Comparison of ENCODE assay signal across 5 cellular contexts in genomic region chr7:35487841-35488240, GRCh38.
"Had no signal": no experiment of that assay in that cellular context is flagged by ENCODE, and none has a peak within 500 bp of the region (broad histone marks: within the 10 kb centered on the region; RNA-seq: fewer than 3 reads in every experiment).

No MANE protein-coding gene starts in this region.

- H3K27ac Mint-ChIP-seq: HFFc6, IgD-negative memory B cell had no signal

- H3K27me3 Mint-ChIP-seq: IgD-negative memory B cell had no signal

- H3K36me3 Mint-ChIP-seq: IgD-negative memory B cell had no signal

- H3K9me3 Mint-ChIP-seq: HFFc6 had no signal

- DNase-seq: GM23248, GOT3, H7, HFFc6 had no signal

- H3K4me3 Mint-ChIP-seq: HFFc6, IgD-negative memory B cell had no signal

- H3K4me1 Mint-ChIP-seq: IgD-negative memory B cell had no signal
